8 cellular contexts compared by ENCODE assay signal in genomic region chr6:90219168-90219985, GRCh38.
DNase-seq lines count a peak whose midpoint lies in the region; ATAC-seq, FAIRE-seq and TF ChIP-seq lines count a peak whose summit lies in the region.

No MANE protein-coding gene starts in this region.

- in situ Hi-C loops in GM23248 (cut with MboI) = no loop called here

- H3K4me3 ChIP-seq in A549 (no peak overlapping the region), GM23248 (peak overlapping the region; percentile 43), OCI-LY3 (ENCODE audit: low read length) (peak overlapping the region; percentile 58), neural cell (ENCODE audit: low read length) (peak overlapping the region; percentile 53)

- H3K9me3 ChIP-seq in A549 (peaks cover 7% of the 10 kb centered on the region; the same call in 2 of the 3 replicates), GM23248 (ENCODE audit: low read depth) (no peaks in the 10 kb centered on the region), OCI-LY3 (ENCODE audit: insufficient read depth, low read length) (peaks cover 8% of the 10 kb centered on the region), neural cell (ENCODE audit: low read length) (no peaks in the 10 kb centered on the region)

- H3K36me3 ChIP-seq in GM23248 (ENCODE audit: low read depth) (no peaks in the 10 kb centered on the region), OCI-LY3 (replicated peaks; ENCODE audit: low read depth, low read length) (peaks cover 23% of the 10 kb centered on the region), neural cell (ENCODE audit: insufficient read depth, low read length) (no peaks in the 10 kb centered on the region)

- peak overlapping the region; percentile 53 for H2AFZ ChIP-seq in GM23248
- peak overlapping the region; percentile 37; the same call in 1 of the 2 replicates for H2AFZ ChIP-seq in OCI-LY3 (ENCODE audit: low read depth, low read length)
- H2AFZ ChIP-seq in neural cell (ENCODE audit: low read depth, low read length) = no peak overlapping the region

- H3K4me2 ChIP-seq in A549 = peak overlapping the region; percentile 72
- peak overlapping the region; percentile 64 for H3K4me2 ChIP-seq in GM23248 (ENCODE audit: unreplicated experiment)
- H3K4me2 ChIP-seq in OCI-LY3 (ENCODE audit: low read length) = peak overlapping the region; percentile 82
- H3K4me2 ChIP-seq in neural cell (ENCODE audit: low read length) = peak overlapping the region; percentile 40

- no peak for TF ChIP-seq CTCF in A549 (IDR thresholded peaks at IDR 0.05)
- TF ChIP-seq CTCF in OCI-LY3 (IDR thresholded peaks at IDR 0.05; ENCODE audit: low read depth, low read length) = no peak
- TF ChIP-seq CTCF in neural cell (IDR thresholded peaks at IDR 0.05; ENCODE audit: poor library complexity, severe bottlenecking) = no peak

- no peak for FAIRE-seq in A549 (lab: Jason Lieb, UNC)

- TF ChIP-seq POLR2A in A549 (IDR thresholded peaks at IDR 0.05; ENCODE audit: low read length) = no peak

- H3K27ac ChIP-seq in A549 (peak overlapping the region; percentile 70 to 89), GM23248 (peak overlapping the region; percentile 82), OCI-LY3 (ENCODE audit: low read length) (peak overlapping the region; percentile 77), epithelial cell of prostate (peak overlapping the region; percentile 87), neural cell (ENCODE audit: low read length) (peak overlapping the region; percentile 86)

- peak; percentile 17 to 35; a peak in 4 of 6 replicates for ATAC-seq in A549
- no peak for ATAC-seq in HG03457 (IDR thresholded peaks at IDR 0.05; ENCODE audit: unreplicated experiment)
- ATAC-seq in HG02571 (IDR thresholded peaks at IDR 0.05; ENCODE audit: unreplicated experiment) = no peak
- ATAC-seq in GM18873 (IDR thresholded peaks at IDR 0.05; ENCODE audit: low FRiP score, unreplicated experiment) = no peak

- TF ChIP-seq EP300 in A549 (IDR thresholded peaks at IDR 0.05) (no peak), neural cell (conservative IDR thresholded peaks at IDR 0.05; ENCODE audit: poor library complexity, severe bottlenecking) (peak; percentile 20)

- H3K4me1 ChIP-seq in A549 (peaks cover 45% of the 10 kb centered on the region), GM23248 (ENCODE audit: insufficient read depth) (peaks cover 23% of the 10 kb centered on the region), OCI-LY3 (ENCODE audit: low read length) (peaks cover 81% of the 10 kb centered on the region)

- no peak for DNase-seq in A549 (ENCODE audit: low read depth in 1 of 2, low spot score in 1 of 2)
- DNase-seq in GM23248 = peak; percentile 78
- peak; percentile 62 for DNase-seq in epithelial cell of prostate (ENCODE audit: low read depth, low spot score)

- H3K27me3 ChIP-seq in GM23248 (replicated peaks; ENCODE audit: insufficient read depth) (no peaks in the 10 kb centered on the region; the same call in 1 of the 2 replicates), OCI-LY3 (ENCODE audit: low read depth, low read length) (no peaks in the 10 kb centered on the region), neural cell (ENCODE audit: insufficient read depth, low read depth, low read length) (no peaks in the 10 kb centered on the region)

- TF ChIP-seq RAD21 in A549 (conservative IDR thresholded peaks at IDR 0.05 in 1 of 2, IDR thresholded peaks at IDR 0.05 in 1 of 2) (no peak), neural cell (conservative IDR thresholded peaks at IDR 0.05) (no peak)

- H3K79me2 ChIP-seq in GM23248 (ENCODE audit: insufficient read depth) = no peaks in the 10 kb centered on the region
- no peaks in the 10 kb centered on the region for H3K79me2 ChIP-seq in OCI-LY3 (ENCODE audit: low read length)
- H3K79me2 ChIP-seq in neural cell (replicated peaks; ENCODE audit: insufficient read depth, low read length) = peaks cover 43% of the 10 kb centered on the region

- peak overlapping the region; percentile 72 for H3K9ac ChIP-seq in GM23248
- peak overlapping the region; percentile 62; the same call in 1 of the 2 replicates for H3K9ac ChIP-seq in OCI-LY3 (ENCODE audit: low read length)
- peak overlapping the region; percentile 63 for H3K9ac ChIP-seq in neural cell (ENCODE audit: low read length)

- CTCF ChIA-PET in A549 (lab: Yijun Ruan, JAX) = no interaction called here

- POLR2A ChIA-PET in A549 (lab: Yijun Ruan, JAX) = no interaction called here

- H4K20me1 ChIP-seq in GM23248 (ENCODE audit: insufficient read depth) = no peaks in the 10 kb centered on the region
- H4K20me1 ChIP-seq in OCI-LY3 (ENCODE audit: insufficient read depth, low read length) = no peaks in the 10 kb centered on the region
- H4K20me1 ChIP-seq in neural cell (ENCODE audit: insufficient read depth) = no peaks in the 10 kb centered on the region

- no peaks in the 10 kb centered on the region for H3K9me2 ChIP-seq in GM23248 (ENCODE audit: insufficient read depth)
- H3K9me2 ChIP-seq in neural cell (ENCODE audit: insufficient read depth, low read length) = no peaks in the 10 kb centered on the region

- peaks cover 21% of the 10 kb centered on the region for H3F3A ChIP-seq in GM23248 (ENCODE audit: insufficient read depth)
- peaks cover 17% of the 10 kb centered on the region for H3F3A ChIP-seq in neural cell (ENCODE audit: insufficient read depth, low read length, poor library complexity, severe bottlenecking)

- 89% methylated on average over 14 of the region's 14 CpGs for WGBS in A549 (ENCODE audit: missing lambda C conversion rate)
- WGBS in GM23248 (ENCODE audit: low coverage in 1 of 2, low lambda C conversion rate in 2 of 2, missing lambda C conversion rate in 2 of 2), 2 experiments = 17% methylated on average over 14 of the region's 14 CpGs

TF ChIP-seq in A549, 52 proteins besides CTCF, POLR2A, EP300 and RAD21:
- TF ChIP-seq ZC3H11A (IDR thresholded peaks at IDR 0.05) (no peak), HEYL (CRISPR knock-in tag; IDR thresholded peaks at IDR 0.05) (no peak), RCOR1 (IDR thresholded peaks at IDR 0.05; ENCODE audit: low read depth, low read length) (no peak), NFE2L2 (conservative IDR thresholded peaks at IDR 0.05; ENCODE audit: low read length) (no peak), PBX3 (IDR thresholded peaks at IDR 0.05) (no peak), HOXB13 (CRISPR knock-in tag; IDR thresholded peaks at IDR 0.05; ENCODE audit: low read depth) (no peak), HES2 (IDR thresholded peaks at IDR 0.05) (no peak), CHD4 (IDR thresholded peaks at IDR 0.05; ENCODE audit: borderline replicate concordance) (no peak), HOXA7 (CRISPR knock-in tag; IDR thresholded peaks at IDR 0.05) (no peak), JUN (IDR thresholded peaks at IDR 0.05) (no peak), TP53 (CRISPR knock-in tag; IDR thresholded peaks at IDR 0.05) (no peak), CBX8 (IDR thresholded peaks at IDR 0.05) (no peak), SREBF2 (IDR thresholded peaks at IDR 0.05) (no peak), CHD2 (IDR thresholded peaks at IDR 0.05; ENCODE audit: low read length, partially characterized antibody) (no peak), RNF2 (IDR thresholded peaks at IDR 0.05; ENCODE audit: borderline replicate concordance, low read depth) (no peak), SMC3 (IDR thresholded peaks at IDR 0.05) (no peak)

TF ChIP-seq in neural cell, 6 proteins besides CTCF, POLR2A, EP300 and RAD21:
- TF ChIP-seq MXI1 (conservative IDR thresholded peaks at IDR 0.05; ENCODE audit: poor library complexity, severe bottlenecking) (no peak), POLR2AphosphoS5 (IDR thresholded peaks at IDR 0.05) (peak; percentile 57), SMC3 (conservative IDR thresholded peaks at IDR 0.05; ENCODE audit: poor library complexity) (peak; percentile 19)

Comparison
In these comparisons a context has a peak if more than half of its experiments do, and no peak if none do; other contexts are left out.
1. ATAC-seq: peak in A549 (2 of 2); none in HG03457 (single experiment), HG02571 (single experiment) and GM18873 (single experiment).
2. DNase-seq: peak in GM23248 (single experiment) and epithelial cell of prostate (single experiment); none in A549 (0 of 2).
3. Peak in every context shown above with its lines, with median percentiles within 50 percentile points of each other: H3K27ac ChIP-seq, H3K4me2 ChIP-seq and H3K9ac ChIP-seq.